ENCODE assay signal across 19 cellular contexts in genomic region chr2:117137371-117137770, GRCh38.
"Had no signal": no experiment of that assay in that cellular context is flagged by ENCODE, and none has a peak within 500 bp of the region (broad histone marks: within the 10 kb centered on the region; RNA-seq: fewer than 3 reads in every experiment).

No MANE protein-coding gene starts in this region.

- ATAC-seq: gastroesophageal sphincter; left lobe of liver; mucosa of descending colon; naive thymus-derived CD8-positive, alpha-beta T cell; psoas muscle; right lobe of liver; stimulated activated memory B cell treated with anti-CD40 and anti-IgM and Interleukin-4, amounts not matched to agents 10 μg/mL and 1 μg/mL and 100 μg/mL, for 72 hours had no signal

- H3K4me3 ChIP-seq: esophagus squamous epithelium, gastroesophageal sphincter, mucosa of descending colon, psoas muscle, right lobe of liver, spleen, tibial artery, upper lobe of left lung had no signal

- DNase-seq: effector memory CD4-positive, alpha-beta T cell; esophagus squamous epithelium; foreskin fibroblast; glutamatergic neuron; islet precursor cell; naive thymus-derived CD8-positive, alpha-beta T cell; psoas muscle; retina; right lobe of liver; spleen; stimulated activated CD4-positive, alpha-beta T cell treated with anti-CD3 and anti-CD28 coated beads, Interleukin-15, amount 100 ng/mL, for 24 hours; stimulated activated CD4-positive, alpha-beta T cell treated with anti-CD3 and anti-CD28 coated beads, Interleukin-1b, Interleukin-23, amount 100 ng/mL, for 48 hours; stimulated activated CD4-positive, alpha-beta T cell treated with anti-CD3 and anti-CD28 coated beads, Interleukin-4, amount 100 ng/mL, for 24 hours; tibial artery had no signal
